Comparison of ENCODE assay signal across 1 cellular context in genomic region chr16:67842509-67843342, GRCh38.
TF ChIP-seq lines count a peak whose summit lies in the region.

No MANE protein-coding gene starts in this region.

TF ChIP-seq in GM12878, 131 proteins besides CTCF, POLR2A, EP300 and RAD21 (continued from another document):
- TF ChIP-seq BCLAF1 (IDR thresholded peaks at IDR 0.05) = no peak
- TF ChIP-seq SMAD5 (IDR thresholded peaks at IDR 0.05; ENCODE audit: low read depth) = no peak
- TF ChIP-seq ZNF274 (IDR thresholded peaks at IDR 0.05; ENCODE audit: insufficient read depth, insufficient read length) = no peak
- TF ChIP-seq FOS (IDR thresholded peaks at IDR 0.05; ENCODE audit: borderline replicate concordance, extremely low read depth, insufficient read length) = no peak
- no peak for TF ChIP-seq CHD1 (IDR thresholded peaks at IDR 0.05; ENCODE audit: low read depth, low read length)
- TF ChIP-seq ESRRA (IDR thresholded peaks at IDR 0.05; ENCODE audit: low read length) = no peak
- no peak; the same call in 1 of the 2 replicates for TF ChIP-seq GATAD2B (conservative IDR thresholded peaks at IDR 0.05; ENCODE audit: low read depth)
- TF ChIP-seq SMARCA5 (IDR thresholded peaks at IDR 0.05) = 0 out of 2 replicates have a peak, but pooled peaks have one; percentile 74
- TF ChIP-seq MTA2 (IDR thresholded peaks at IDR 0.05; ENCODE audit: low read depth) = no peak
- no peak for TF ChIP-seq FOXM1 (IDR thresholded peaks at IDR 0.05; ENCODE audit: low read depth, low read length)
- TF ChIP-seq BCL11A (IDR thresholded peaks at IDR 0.05; ENCODE audit: low read depth, low read length) = no peak
- TF ChIP-seq, protein P1, sequence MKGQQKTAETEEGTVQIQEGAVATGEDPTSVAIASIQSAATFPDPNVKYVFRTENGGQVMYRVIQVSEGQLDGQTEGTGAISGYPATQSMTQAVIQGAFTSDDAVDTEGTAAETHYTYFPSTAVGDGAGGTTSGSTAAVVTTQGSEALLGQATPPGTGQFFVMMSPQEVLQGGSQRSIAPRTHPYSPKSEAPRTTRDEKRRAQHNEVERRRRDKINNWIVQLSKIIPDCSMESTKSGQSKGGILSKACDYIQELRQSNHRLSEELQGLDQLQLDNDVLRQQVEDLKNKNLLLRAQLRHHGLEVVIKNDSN (IDR thresholded peaks at IDR 0.05; ENCODE audit: borderline replicate concordance, extremely low read length, insufficient read depth, low read depth, low read length) = no peak
- no peak for TF ChIP-seq HDAC6 (IDR thresholded peaks at IDR 0.05; ENCODE audit: unreplicated experiment)
- TF ChIP-seq TARDBP (IDR thresholded peaks at IDR 0.05; ENCODE audit: borderline replicate concordance) = no peak
- no peak for TF ChIP-seq ZSCAN29 (IDR thresholded peaks at IDR 0.05)
- no peak for TF ChIP-seq ZNF207 (IDR thresholded peaks at IDR 0.05; ENCODE audit: borderline replicate concordance)
- peak; percentile 12; the same call in 1 of the 2 replicates for TF ChIP-seq DPF2 (IDR thresholded peaks at IDR 0.05)
- no peak for TF ChIP-seq ASH2L (IDR thresholded peaks at IDR 0.05; ENCODE audit: borderline replicate concordance, low read depth)
- TF ChIP-seq RAD51 (IDR thresholded peaks at IDR 0.05) = no peak
- peak in 1 of 2 experiments; percentile 35; a peak in 1 of 4 replicates for TF ChIP-seq IKZF2 (IDR thresholded peaks at IDR 0.05)
- no peak for TF ChIP-seq PRDM15 (CRISPR knock-in tag; IDR thresholded peaks at IDR 0.05)
- peak; percentile 42 to 91; a peak in 2 of 4 replicates for TF ChIP-seq BHLHE40 (IDR thresholded peaks at IDR 0.05; ENCODE audit: borderline replicate concordance in 1 of 2, low read depth in 2 of 2, low read length in 1 of 2)
- TF ChIP-seq ETV6 (conservative IDR thresholded peaks at IDR 0.05 in 1 of 2, IDR thresholded peaks at IDR 0.05 in 1 of 2; ENCODE audit: borderline replicate concordance in 1 of 2, low read depth in 1 of 2) = no peak
- TF ChIP-seq RELB (IDR thresholded peaks at IDR 0.05; ENCODE audit: low read depth) = no peak
- TF ChIP-seq YBX1 (IDR thresholded peaks at IDR 0.05) = no peak
- no peak for TF ChIP-seq ZNF384 (IDR thresholded peaks at IDR 0.05; ENCODE audit: borderline replicate concordance, low read depth, low read length)
- 0 out of 2 replicates have a peak, but pooled peaks have one; percentile 16 for TF ChIP-seq BACH1 (IDR thresholded peaks at IDR 0.05; ENCODE audit: borderline replicate concordance)
- TF ChIP-seq POLR2AphosphoS2 (IDR thresholded peaks at IDR 0.05; ENCODE audit: low read depth, low read length) = no peak
- TF ChIP-seq TCF7 (IDR thresholded peaks at IDR 0.05; ENCODE audit: borderline replicate concordance) = no peak
- no peak for TF ChIP-seq ZNF24 (IDR thresholded peaks at IDR 0.05)
- TF ChIP-seq EED (IDR thresholded peaks at IDR 0.05; ENCODE audit: low read depth) = peak; percentile 10; the same call in 1 of the 2 replicates
- TF ChIP-seq MXI1 (IDR thresholded peaks at IDR 0.05; ENCODE audit: low read depth, low read length) = no peak; the same call in 1 of the 2 replicates
- no peak for TF ChIP-seq ZNF592 (IDR thresholded peaks at IDR 0.05)
- no peak; the same call in 1 of the 2 replicates for TF ChIP-seq CREM (IDR thresholded peaks at IDR 0.05; ENCODE audit: low read depth)
- TF ChIP-seq MEF2B (IDR thresholded peaks at IDR 0.05; ENCODE audit: partially characterized antibody, poor library complexity, severe bottlenecking) = no peak
- TF ChIP-seq CBX5 (IDR thresholded peaks at IDR 0.05; ENCODE audit: low read depth) = peak; percentile 22; the same call in 1 of the 2 replicates
- no peak for TF ChIP-seq CEBPB (IDR thresholded peaks at IDR 0.05; ENCODE audit: borderline replicate concordance in 1 of 2, low read depth in 2 of 2, low read length in 2 of 2)
TF ChIP-seq in GM12878: peak in this region for 18.
